ENCODE assay signal across 17 cellular contexts in genomic region chr3:69209413-69209812, GRCh38.
"Had no signal": no experiment of that assay in that cellular context is flagged by ENCODE, and none has a peak within 500 bp of the region (broad histone marks: within the 10 kb centered on the region; RNA-seq: fewer than 3 reads in every experiment).

No MANE protein-coding gene starts in this region.

- H3K9me3 ChIP-seq: adrenal gland, esophagus muscularis mucosa, right atrium auricular region, tibial nerve had no signal

- H2AFZ ChIP-seq: hepatocyte had no signal

- H3K4me3 Mint-ChIP-seq: activated naive CD4-positive, alpha-beta T cell treated with anti-CD3 and anti-CD28 coated beads, Interleukin-2, amount 50 U/mL, for 24 hours; nephron had no signal

- H3K4me2 ChIP-seq: hepatocyte had no signal

- H3K27ac Mint-ChIP-seq: activated naive CD4-positive, alpha-beta T cell treated with anti-CD3 and anti-CD28 coated beads, Interleukin-2, amount 50 U/mL, for 24 hours; progenitor cell of endocrine pancreas had no signal

- H3K4me3 ChIP-seq: adrenal gland, esophagus muscularis mucosa, hepatocyte, right atrium auricular region, skin epidermis, tibial nerve had no signal

- H3K27me3 Mint-ChIP-seq: activated naive CD4-positive, alpha-beta T cell treated with anti-CD3 and anti-CD28 coated beads, Interleukin-2, amount 50 U/mL, for 24 hours; progenitor cell of endocrine pancreas had no signal

- H3K79me2 ChIP-seq: hepatocyte had no signal

- H3K27me3 ChIP-seq: adrenal gland, esophagus muscularis mucosa, hepatocyte, right atrium auricular region, tibial nerve had no signal

- DNase-seq: activated CD4-positive, alpha-beta T cell treated with anti-CD3 and anti-CD28 coated beads, Interleukin-2, amount 50 U/mL, for 1 hour; adrenal gland; islet precursor cell; stimulated activated CD4-positive, alpha-beta T cell treated with anti-CD3 and anti-CD28 coated beads, Interleukin-15, amount 100 ng/mL, for 24 hours; stimulated activated CD4-positive, alpha-beta T cell treated with anti-CD3 and anti-CD28 coated beads, Interleukin-4, amount 100 ng/mL, for 1 hour; stimulated activated naive CD4-positive, alpha-beta T cell; substantia nigra; T-helper 2 cell had no signal

- FAIRE-seq: colon had no signal

- H3K36me3 Mint-ChIP-seq: activated naive CD4-positive, alpha-beta T cell treated with anti-CD3 and anti-CD28 coated beads, Interleukin-2, amount 50 U/mL, for 24 hours had no signal

- H3K27ac ChIP-seq: adrenal gland, esophagus muscularis mucosa, hepatocyte, right atrium auricular region, tibial nerve had no signal

- H3K9me3 Mint-ChIP-seq: activated naive CD4-positive, alpha-beta T cell treated with anti-CD3 and anti-CD28 coated beads, Interleukin-2, amount 50 U/mL, for 24 hours; nephron had no signal

- H3K36me3 ChIP-seq: adrenal gland, right atrium auricular region had no signal
